8 cellular contexts compared by ENCODE assay signal in the genomic region with DNA sequence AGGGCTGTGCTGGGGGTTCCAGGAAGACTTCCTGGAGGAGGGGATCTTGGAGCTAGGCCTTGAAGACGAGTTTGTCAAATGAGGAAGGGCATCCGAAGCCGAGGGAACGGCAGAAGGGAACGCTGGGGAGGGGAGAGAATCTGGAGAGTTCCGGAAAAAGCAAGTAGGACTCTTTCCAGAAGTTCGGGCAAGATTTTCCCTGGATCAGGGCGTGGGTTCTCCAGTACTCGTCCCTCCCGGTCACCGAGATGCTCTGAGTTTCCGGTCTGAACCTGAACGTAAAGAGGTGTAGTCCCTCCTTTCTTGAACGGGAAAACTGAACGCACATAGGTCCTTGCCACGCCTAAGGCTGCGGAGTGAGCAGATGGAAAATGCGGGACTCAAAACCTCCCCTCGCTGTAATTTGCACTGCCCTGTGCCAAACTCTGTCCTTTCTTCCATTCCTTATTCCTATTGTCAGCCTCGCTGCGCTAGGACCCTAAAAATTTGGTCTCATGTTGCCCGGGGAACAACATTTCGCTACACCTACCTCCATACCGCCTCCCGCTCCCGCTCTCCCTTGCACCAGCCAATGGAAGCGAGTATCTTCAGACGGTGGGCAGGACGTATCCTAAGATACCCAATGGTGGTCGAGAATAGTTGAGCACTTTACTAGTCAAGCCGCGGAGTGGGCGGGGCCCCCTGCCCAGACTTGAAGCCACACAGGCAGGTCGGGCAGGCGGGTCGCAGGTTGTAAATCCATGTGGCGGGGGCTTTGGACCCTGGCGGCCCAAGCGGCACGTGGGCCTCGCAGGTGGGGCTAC. TPM values are rescaled to one million over a fixed set of nuclear protein-coding genes. Genes with fewer than 3 reads are reported as not detected.
DNase-seq lines count a peak whose midpoint lies in the region; ATAC-seq and TF ChIP-seq lines count a peak whose summit lies in the region.

TSS of gene GTPBP3 (plus strand) at position 682 of the 803 bp plus-strand sequence. CDS start at position 741, 59 bp downstream.

- DNase-seq in GM04503 (ENCODE audit: low read depth) (peak; percentile 92), HFFc6 (peak; percentile 98), NB4 (ENCODE audit: low read depth) (peak; percentile 99), SK-N-MC (ENCODE audit: low read depth, low spot score) (peak; percentile 97), non-pigmented ciliary epithelial cell (ENCODE audit: low read depth) (peak; percentile 96), superior temporal gyrus (ENCODE audit: extremely low spot score) (peak; percentile 99)
- DNase-seq in activated naive CD4-positive, alpha-beta T cell treated with anti-CD3 and anti-CD28 coated beads, Interleukin-2, amount 10 ng/mL, durations not matched to agents 7 days and 5 days: peak; percentile 99

- H3K4me3 Mint-ChIP-seq in HFFc6: peak within 1 kb of the TSS; percentile 94
- peak within 1 kb of the TSS; percentile 77 for H3K4me3 Mint-ChIP-seq in activated naive CD4-positive, alpha-beta T cell treated with anti-CD3 and anti-CD28 coated beads, Interleukin-2, amount 10 ng/mL, durations not matched to agents 7 days and 5 days

- H3K36me3 Mint-ChIP-seq in HFFc6 (ENCODE audit: low read depth): peaks cover 10% of the 10 kb centered on the region
- peaks cover 14% of the 10 kb centered on the region for H3K36me3 Mint-ChIP-seq in activated naive CD4-positive, alpha-beta T cell treated with anti-CD3 and anti-CD28 coated beads, Interleukin-2, amount 10 ng/mL, durations not matched to agents 7 days and 5 days

- H3K36me3 ChIP-seq in SK-N-MC (ENCODE audit: insufficient read depth, low read length) (peaks cover 5% of the 10 kb centered on the region), gastroesophageal sphincter (peaks cover 0 to 29% of the 10 kb centered on the region in 2 donors)

- H3K27me3 Mint-ChIP-seq in HFFc6 (ENCODE audit: insufficient read depth): peaks cover 2% of the 10 kb centered on the region; the same call in 1 of the 2 replicates
- H3K27me3 Mint-ChIP-seq in activated naive CD4-positive, alpha-beta T cell treated with anti-CD3 and anti-CD28 coated beads, Interleukin-2, amount 10 ng/mL, durations not matched to agents 7 days and 5 days: peaks cover 10% of the 10 kb centered on the region

- H3K4me1 ChIP-seq in gastroesophageal sphincter: peaks cover 0 to 50% (median 24%) of the 10 kb centered on the region in 3 donors

- ATAC-seq in gastroesophageal sphincter: peak; percentile 93

- peak within 1 kb of the TSS; percentile 82 for H3K9ac ChIP-seq in SK-N-MC (ENCODE audit: insufficient read length)

- no peak for TF ChIP-seq CTCF in HFFc6 (IDR thresholded peaks at IDR 0.05)
- no peak for TF ChIP-seq CTCF in NB4 (IDR thresholded peaks at IDR 0.05; ENCODE audit: low read depth, low read length)
- no peak for TF ChIP-seq CTCF in gastroesophageal sphincter (IDR thresholded peaks at IDR 0.05)

- H3K4me1 Mint-ChIP-seq in HFFc6 (ENCODE audit: low read depth): peaks cover 12% of the 10 kb centered on the region
- peaks cover 51% of the 10 kb centered on the region for H3K4me1 Mint-ChIP-seq in activated naive CD4-positive, alpha-beta T cell treated with anti-CD3 and anti-CD28 coated beads, Interleukin-2, amount 10 ng/mL, durations not matched to agents 7 days and 5 days

- peak within 1 kb of the TSS; percentile 89 for H3K27ac ChIP-seq in SK-N-MC
- H3K27ac ChIP-seq in gastroesophageal sphincter: peak within 1 kb of the TSS; percentile 81 to 97 (median 90)

- H3K9me3 Mint-ChIP-seq in HFFc6: 0 out of 2 replicates have a peak, but pooled peaks cover 4% of the 10 kb centered on the region
- no peaks in the 10 kb centered on the region for H3K9me3 Mint-ChIP-seq in activated naive CD4-positive, alpha-beta T cell treated with anti-CD3 and anti-CD28 coated beads, Interleukin-2, amount 10 ng/mL, durations not matched to agents 7 days and 5 days

- CTCF ChIA-PET in activated naive CD4-positive, alpha-beta T cell treated with anti-CD3 and anti-CD28 coated beads, Interleukin-2, amount 10 ng/mL, durations not matched to agents 7 days and 5 days (lab: Charles Lee): no interaction called here

- TF ChIP-seq EP300 in gastroesophageal sphincter (IDR thresholded peaks at IDR 0.05): no peak

- H3K9me3 ChIP-seq in SK-N-MC (ENCODE audit: low read depth, low read length) (no peaks in the 10 kb centered on the region), gastroesophageal sphincter (no peaks in the 10 kb centered on the region)

- TF ChIP-seq POLR2A in NB4 (IDR thresholded peaks at IDR 0.05; ENCODE audit: extremely low read depth, insufficient read length) (peak; percentile 79), gastroesophageal sphincter (IDR thresholded peaks at IDR 0.05) (peak; percentile 8 to 25)

- H3K27ac Mint-ChIP-seq in HFFc6: peak within 1 kb of the TSS; percentile 91
- H3K27ac Mint-ChIP-seq in activated naive CD4-positive, alpha-beta T cell treated with anti-CD3 and anti-CD28 coated beads, Interleukin-2, amount 10 ng/mL, durations not matched to agents 7 days and 5 days: peak within 1 kb of the TSS; percentile 92

- WGBS in gastroesophageal sphincter (ENCODE audit: low coverage in 1 of 2), 2 donors: 1 to 4% methylated on average over 11 to 26 of the region's 41 CpGs

- H3K4me3 ChIP-seq in NB4 (ENCODE audit: low read depth, low read length) (peak within 1 kb of the TSS; percentile 86), SK-N-MC (peak within 1 kb of the TSS; percentile 94), gastroesophageal sphincter (peak within 1 kb of the TSS; percentile 69 to 83)

- H3K27me3 ChIP-seq in gastroesophageal sphincter: no peaks in the 10 kb centered on the region

RNA-seq across cellular contexts. Expression of gene GTPBP3, which starts in this region (rescaled TPM):
- 10 to 100 TPM in 5 of 6 experiments, 1 to 10 TPM in 1; 9.2 to 14.7 (median 13.0) TPM for total RNA-seq in HFFc6 (2021; fragmentation: NEBNext Ultra II Directional; extraction: Animal tissue kit (Norgen Biotek cat#: 25700))
- 10 to 100 TPM in 3 of 4 donors, 1 to 10 TPM in 1; 9.3 to 20.2 (median 15.6) TPM for total RNA-seq in gastroesophageal sphincter

Comparison
In these comparisons a context has a peak if more than half of its experiments do, and no peak if none do; other contexts are left out.
1. Peak in every context shown above with its lines: DNase-seq, ATAC-seq, H3K4me3 ChIP-seq and H3K27ac ChIP-seq.